Comparison of ENCODE assay signal across 11 cellular contexts in genomic region chr2:241312082-241312481, GRCh38. TPM values are rescaled to one million over a fixed set of nuclear protein-coding genes. Genes with fewer than 3 reads are reported as not detected.
A peak's percentile ranks its signal among the peaks of the same experiment; 100 is the strongest.
DNase-seq lines count a peak whose midpoint lies in the region; ATAC-seq and TF ChIP-seq lines count a peak whose summit lies in the region.
"Had no signal": no experiment of that assay in that cellular context is flagged by ENCODE, and none has a peak within 500 bp of the region (broad histone marks: within the 10 kb centered on the region; RNA-seq: fewer than 3 reads in every experiment).

No MANE protein-coding gene starts in this region.

- TF ChIP-seq CTCF in NB4 (IDR thresholded peaks at IDR 0.05; ENCODE audit: low read depth, low read length) = no peak
- no peak for TF ChIP-seq CTCF in suprapubic skin (IDR thresholded peaks at IDR 0.05)

- DNase-seq in activated T-cell treated with anti-CD3 and anti-CD28 coated beads, Interleukin-2, amount 50 U/mL, for 24 hours = no peak
- no peak for DNase-seq in activated T-cell treated with anti-CD3 and anti-CD28 coated beads, Interleukin-2, amount 50 U/mL, for 4 hours
- DNase-seq in NB4 (ENCODE audit: low read depth) (peak; percentile 33), epithelial cell of prostate (ENCODE audit: low read depth, low spot score) (peak; percentile 63), skeletal muscle cell (ENCODE audit: low read depth) (peak; percentile 24), RPMI8226 (no peak), suprapubic skin (ENCODE audit: low spot score in 2 of 2) (no peak), superior temporal gyrus (ENCODE audit: extremely low spot score) (no peak)
- DNase-seq: KBM-7; NCI-H2227 treated with DMSO at 0.1 percent for 48 hours; stimulated activated CD4-positive, alpha-beta T cell treated with anti-CD3 and anti-CD28 coated beads, Interleukin-4, amount 100 ng/mL, for 4 hours had no signal

- no peak for TF ChIP-seq EP300 in suprapubic skin (IDR thresholded peaks at IDR 0.05)

- ATAC-seq in activated T-cell treated with anti-CD3 and anti-CD28 coated beads, Interleukin-2, amount 50 U/mL, for 4 hours = no peak

- no peaks in the 10 kb centered on the region for H3K27me3 ChIP-seq in suprapubic skin

- peaks cover 72% of the 10 kb centered on the region for H3K4me1 Mint-ChIP-seq in activated T-cell treated with anti-CD3 and anti-CD28 coated beads, Interleukin-2, amount 50 U/mL, for 24 hours (ENCODE audit: low read depth)
- peaks cover 72% of the 10 kb centered on the region for H3K4me1 Mint-ChIP-seq in activated T-cell treated with anti-CD3 and anti-CD28 coated beads, Interleukin-2, amount 50 U/mL, for 4 hours (ENCODE audit: low read depth)

- no peaks in the 10 kb centered on the region for H3K9me3 ChIP-seq in suprapubic skin

- TF ChIP-seq POLR2A in NB4 (IDR thresholded peaks at IDR 0.05; ENCODE audit: extremely low read depth, insufficient read length) = no peak
- TF ChIP-seq POLR2A in suprapubic skin (IDR thresholded peaks at IDR 0.05) = no peak

- no peaks in the 10 kb centered on the region for H3K27me3 Mint-ChIP-seq in activated T-cell treated with anti-CD3 and anti-CD28 coated beads, Interleukin-2, amount 50 U/mL, for 24 hours
- H3K27me3 Mint-ChIP-seq in activated T-cell treated with anti-CD3 and anti-CD28 coated beads, Interleukin-2, amount 50 U/mL, for 4 hours (ENCODE audit: low read depth) = no peaks in the 10 kb centered on the region

- H3K36me3 ChIP-seq in suprapubic skin = no peaks in the 10 kb centered on the region

- peaks cover 61% of the 10 kb centered on the region for H3K36me3 Mint-ChIP-seq in activated T-cell treated with anti-CD3 and anti-CD28 coated beads, Interleukin-2, amount 50 U/mL, for 24 hours (ENCODE audit: low read depth)
- peaks cover 26% of the 10 kb centered on the region for H3K36me3 Mint-ChIP-seq in activated T-cell treated with anti-CD3 and anti-CD28 coated beads, Interleukin-2, amount 50 U/mL, for 4 hours (ENCODE audit: insufficient read depth)

- peak overlapping the region; percentile 0 for H3K27ac Mint-ChIP-seq in activated T-cell treated with anti-CD3 and anti-CD28 coated beads, Interleukin-2, amount 50 U/mL, for 24 hours

- H3K9me3 Mint-ChIP-seq in activated T-cell treated with anti-CD3 and anti-CD28 coated beads, Interleukin-2, amount 50 U/mL, for 24 hours = no peaks in the 10 kb centered on the region
- H3K9me3 Mint-ChIP-seq in activated T-cell treated with anti-CD3 and anti-CD28 coated beads, Interleukin-2, amount 50 U/mL, for 4 hours = no peaks in the 10 kb centered on the region

- no peak overlapping the region for H3K4me3 Mint-ChIP-seq in activated T-cell treated with anti-CD3 and anti-CD28 coated beads, Interleukin-2, amount 50 U/mL, for 24 hours
- H3K4me3 Mint-ChIP-seq in activated T-cell treated with anti-CD3 and anti-CD28 coated beads, Interleukin-2, amount 50 U/mL, for 4 hours = no peak overlapping the region

- peaks cover 58% of the 10 kb centered on the region for H3K4me1 ChIP-seq in suprapubic skin

- WGBS in suprapubic skin = 29% methylated on average over 4 of the region's 4 CpGs

- H3K27ac ChIP-seq in epithelial cell of prostate (peak overlapping the region; percentile 95), suprapubic skin (no peak overlapping the region)

- no peak overlapping the region for H3K4me3 ChIP-seq in NB4 (ENCODE audit: low read depth, low read length)
- no peak overlapping the region for H3K4me3 ChIP-seq in skeletal muscle cell (ENCODE audit: low read depth, low read length)
- H3K4me3 ChIP-seq in suprapubic skin = no peak overlapping the region

RNA-seq across cellular contexts. Expression of gene HDLBP, which starts 3.4 kb away (rescaled TPM):
- 100 to 1,000 TPM; 231 to 270 (median 257) TPM for total RNA-seq in activated T-cell treated with anti-CD3 and anti-CD28 coated beads, Interleukin-2, amount 50 U/mL, for 4 hours
- total RNA-seq in suprapubic skin = 100 to 1,000 TPM; 263 to 400 (median 287) TPM

RNA-seq across cellular contexts. Expression of gene SEPTIN2, which starts 3.6 kb away (rescaled TPM):
- 100 to 1,000 TPM; 185 to 215 (median 189) TPM for total RNA-seq in activated T-cell treated with anti-CD3 and anti-CD28 coated beads, Interleukin-2, amount 50 U/mL, for 4 hours
- total RNA-seq in suprapubic skin = 100 to 1,000 TPM; 126 to 233 (median 165) TPM

RNA-seq across cellular contexts. Expression of gene FARP2, which starts 44.0 kb away (rescaled TPM):
- 10 to 100 TPM; 29.5 to 35.6 (median 30.3) TPM for total RNA-seq in activated T-cell treated with anti-CD3 and anti-CD28 coated beads, Interleukin-2, amount 50 U/mL, for 4 hours
- total RNA-seq in suprapubic skin = 100 to 1,000 TPM in 2 of 4 donors, 10 to 100 TPM in 2; 70.0 to 185 (median 95.5) TPM

Comparison
In these comparisons a context has a peak if more than half of its experiments do, and no peak if none do; other contexts are left out.
1. DNase-seq: peak in NB4 (single experiment), epithelial cell of prostate (single experiment) and skeletal muscle cell (single experiment); none in activated T-cell treated with anti-CD3 and anti-CD28 coated beads, Interleukin-2, amount 50 U/mL, for 24 hours (single experiment), activated T-cell treated with anti-CD3 and anti-CD28 coated beads, Interleukin-2, amount 50 U/mL, for 4 hours (single experiment), RPMI8226 (single experiment), suprapubic skin (0 of 2) and superior temporal gyrus (single experiment).